Comparison of ENCODE assay signal across 1 cellular context in genomic region chr10:15444105-15445021, GRCh38.
TF ChIP-seq lines count a peak whose summit lies in the region.

No MANE protein-coding gene starts in this region.

TF ChIP-seq in K562, 482 proteins besides CTCF, POLR2A, EP300 and RAD21 (continued from another document and continues in another):
- TF ChIP-seq RHOXF2B (CRISPR knock-in tag; conservative IDR thresholded peaks at IDR 0.05) = no peak
- no peak for TF ChIP-seq XRCC4 (IDR thresholded peaks at IDR 0.05; ENCODE audit: extremely low read depth, insufficient read depth, insufficient read length)
- no peak for TF ChIP-seq SNRNP70 (optimal IDR thresholded peaks at IDR 0.05; ENCODE audit: low read depth, low read length)
- peak; percentile 93 for TF ChIP-seq ZNF740 (CRISPR knock-in tag; IDR thresholded peaks at IDR 0.05)
- TF ChIP-seq ZNF740 (tag; IDR thresholded peaks at IDR 0.05) = peak in 1 of 2 experiments; percentile 86; a peak in 2 of 4 replicates
- TF ChIP-seq KDM5B (IDR thresholded peaks at IDR 0.05; ENCODE audit: insufficient replicate concordance, low read depth, low read length) = no peak
- no peak for TF ChIP-seq NFRKB (IDR thresholded peaks at IDR 0.05; ENCODE audit: low read depth)
- no peak for TF ChIP-seq GTF2E2 (tag; IDR thresholded peaks at IDR 0.05)
- no peak for TF ChIP-seq MYBL2 (IDR thresholded peaks at IDR 0.05; ENCODE audit: low read depth)
- TF ChIP-seq MYBL2 (CRISPR knock-in tag; IDR thresholded peaks at IDR 0.05; ENCODE audit: borderline replicate concordance) = no peak
- no peak for TF ChIP-seq ZC3H8 (IDR thresholded peaks at IDR 0.05)
- TF ChIP-seq AFF4 (CRISPR knock-in tag; IDR thresholded peaks at IDR 0.05) = no peak
- no peak for TF ChIP-seq ZHX1 (conservative IDR thresholded peaks at IDR 0.05; ENCODE audit: low read length)
- TF ChIP-seq CGGBP1 (CRISPR knock-in tag; IDR thresholded peaks at IDR 0.05) = no peak
- no peak for TF ChIP-seq SFPQ (IDR thresholded peaks at IDR 0.05; ENCODE audit: low read depth, low read length)
- TF ChIP-seq ZNF436 (CRISPR knock-in tag; IDR thresholded peaks at IDR 0.05) = no peak
- no peak for TF ChIP-seq DMBX1 (CRISPR knock-in tag; IDR thresholded peaks at IDR 0.05; ENCODE audit: borderline replicate concordance)
- TF ChIP-seq HES1 (IDR thresholded peaks at IDR 0.05; ENCODE audit: low read depth) = no peak
- TF ChIP-seq FOXP1 (CRISPR knock-in tag; IDR thresholded peaks at IDR 0.05) = no peak
- no peak for TF ChIP-seq GATAD2B (IDR thresholded peaks at IDR 0.05; ENCODE audit: borderline replicate concordance)
- no peak for TF ChIP-seq ZNF165 (CRISPR knock-in tag; IDR thresholded peaks at IDR 0.05; ENCODE audit: borderline replicate concordance)
- TF ChIP-seq MAZ (CRISPR knock-in tag; conservative IDR thresholded peaks at IDR 0.05 in 1 of 2, IDR thresholded peaks at IDR 0.05 in 1 of 2) = peak in 1 of 2 experiments; percentile 74; a peak in 2 of 4 replicates
- no peak for TF ChIP-seq NFIC (IDR thresholded peaks at IDR 0.05)
- TF ChIP-seq JUND (IDR thresholded peaks at IDR 0.05; ENCODE audit: borderline replicate concordance, low read depth, low read length) = no peak
- TF ChIP-seq JUND (tag; IDR thresholded peaks at IDR 0.05; ENCODE audit: borderline replicate concordance, low read depth, low read length) = 0 out of 3 replicates have a peak, but pooled peaks have one; percentile 23
- no peak for TF ChIP-seq SIN3B (IDR thresholded peaks at IDR 0.05; ENCODE audit: low read depth)
- TF ChIP-seq GTF2F1 (IDR thresholded peaks at IDR 0.05; ENCODE audit: low read depth, low read length) = no peak
- no peak for TF ChIP-seq MECOM (CRISPR knock-in tag; IDR thresholded peaks at IDR 0.05)
- no peak for TF ChIP-seq SRSF3 (IDR thresholded peaks at IDR 0.05; ENCODE audit: insufficient read depth, low read length)
- TF ChIP-seq TEAD4 (IDR thresholded peaks at IDR 0.05; ENCODE audit: low read length) = no peak
- TF ChIP-seq TEAD4 (CRISPR knock-in tag; IDR thresholded peaks at IDR 0.05; ENCODE audit: borderline replicate concordance) = no peak
- no peak for TF ChIP-seq ZNF76 (CRISPR knock-in tag; IDR thresholded peaks at IDR 0.05; ENCODE audit: borderline replicate concordance)
- no peak for TF ChIP-seq RFX7 (CRISPR knock-in tag; IDR thresholded peaks at IDR 0.05)
- no peak for TF ChIP-seq LEF1 (IDR thresholded peaks at IDR 0.05)
- TF ChIP-seq CHAMP1 (IDR thresholded peaks at IDR 0.05) = no peak
- TF ChIP-seq POLR2G (IDR thresholded peaks at IDR 0.05; ENCODE audit: low read depth, low read length) = no peak
- no peak for TF ChIP-seq POLR2H (tag; IDR thresholded peaks at IDR 0.05; ENCODE audit: low read depth)
- TF ChIP-seq ZNF311 (CRISPR knock-in tag; IDR thresholded peaks at IDR 0.05) = 0 out of 2 replicates have a peak, but pooled peaks have one; percentile 35
- peak; percentile 88 for TF ChIP-seq VEZF1 (CRISPR knock-in tag; IDR thresholded peaks at IDR 0.05)
- no peak for TF ChIP-seq NR4A1 (CRISPR knock-in tag; IDR thresholded peaks at IDR 0.05)
- no peak for TF ChIP-seq NR4A1 (tag; IDR thresholded peaks at IDR 0.05)
- no peak; the same call in 1 of the 2 replicates for TF ChIP-seq PBX2 (CRISPR knock-in tag; IDR thresholded peaks at IDR 0.05; ENCODE audit: low read depth)
- TF ChIP-seq PBX2 (tag; conservative IDR thresholded peaks at IDR 0.05; ENCODE audit: low read depth) = 0 out of 2 replicates have a peak, but pooled peaks have one; percentile 31
- no peak for TF ChIP-seq CBFA2T3 (IDR thresholded peaks at IDR 0.05)
- TF ChIP-seq CBFA2T2 (conservative IDR thresholded peaks at IDR 0.05) = no peak
- TF ChIP-seq HMGXB4 (CRISPR knock-in tag; IDR thresholded peaks at IDR 0.05) = no peak
- no peak for TF ChIP-seq SAFB2 (IDR thresholded peaks at IDR 0.05; ENCODE audit: borderline replicate concordance, low read depth, low read length, severe bottlenecking)
- TF ChIP-seq ZNF239 (CRISPR knock-in tag; IDR thresholded peaks at IDR 0.05) = no peak
- TF ChIP-seq MAFG (tag; conservative IDR thresholded peaks at IDR 0.05) = no peak
